In the genomic region with DNA sequence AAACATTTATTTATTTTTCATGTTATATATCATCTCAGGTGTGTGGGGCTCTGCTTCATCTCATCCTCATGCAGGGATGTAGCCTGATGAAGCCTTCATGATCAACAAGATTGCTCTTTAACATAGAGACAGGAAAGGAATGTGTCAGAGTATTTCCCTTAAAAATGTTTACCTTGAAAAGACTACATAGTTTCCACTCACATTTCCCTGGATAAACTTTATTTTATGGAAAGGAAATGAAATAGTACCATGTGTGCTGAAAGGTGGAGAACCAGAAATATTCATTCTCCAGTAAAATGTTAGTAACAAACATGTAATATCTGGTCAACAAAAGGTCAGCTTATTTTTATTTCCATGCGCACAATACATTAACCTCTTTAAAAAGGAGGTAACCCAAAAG, we compare ENCODE assay signal across 8 cellular contexts.
"Had no signal": no experiment of that assay in that cellular context is flagged by ENCODE, and none has a peak within 500 bp of the region (broad histone marks: within the 10 kb centered on the region; RNA-seq: fewer than 3 reads in every experiment).

No MANE protein-coding gene starts in this region.

- FAIRE-seq: G401.6, GM12878, GM12891, GM12892, GM18507, GM19239 had no signal

- DNase-seq: GDM1, GF-D8 had no signal

- H3K4me3 ChIP-seq: GM12878 had no signal
